In the genomic region with DNA sequence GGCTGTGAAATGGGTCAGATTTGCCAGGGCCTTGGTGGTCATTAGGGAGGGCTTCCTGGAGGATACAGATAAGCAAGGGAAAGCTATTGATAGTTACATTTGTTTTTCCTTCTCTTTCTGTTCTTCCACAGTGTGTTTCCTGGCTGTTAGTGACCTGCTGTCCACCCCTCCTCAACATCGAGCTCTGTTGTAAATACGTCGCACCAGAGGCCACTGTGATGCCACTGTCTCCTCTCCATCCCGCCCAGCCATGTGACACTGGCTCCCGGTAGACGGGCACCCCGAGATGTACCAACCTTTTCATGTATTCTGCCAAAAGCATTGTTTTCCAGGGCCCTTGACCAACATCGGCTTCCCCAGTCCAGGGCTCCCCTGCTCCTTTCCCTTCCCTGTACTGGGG, we compare ENCODE assay signal across 25 cellular contexts. TPM values are rescaled to one million over a fixed set of nuclear protein-coding genes. Genes with fewer than 3 reads are reported as not detected.
"Had no signal": no experiment of that assay in that cellular context is flagged by ENCODE, and none has a peak within 500 bp of the region (broad histone marks: within the 10 kb centered on the region; RNA-seq: fewer than 3 reads in every experiment).

No MANE protein-coding gene starts in this region.

- H3K27ac Mint-ChIP-seq: IgD-negative memory B cell had no signal

- H3K9ac ChIP-seq: KMS-11 had no signal

- H3K9me3 ChIP-seq: SJSA1 had no signal

- H3K4me3 Mint-ChIP-seq: IgD-negative memory B cell had no signal

- H3K9me3 Mint-ChIP-seq: IgD-negative memory B cell had no signal

- H3K4me3 ChIP-seq: K562, SJSA1, SK-N-MC had no signal

- ATAC-seq: K562 had no signal

- H3K27ac ChIP-seq: HL-60, KMS-11, SJSA1, SK-N-MC had no signal

- H3K27me3 ChIP-seq: SJSA1 had no signal

- DNase-seq: Kasumi-1, MM.1S, NCI-H1092 treated with DMSO at 0.1 percent for 48 hours, NCI-H1436, NCI-H187, NCI-H2029, NCI-H2081 treated with DMSO at 0.1 percent for 48 hours, NCI-H2171, NCI-H226, NCI-H446, NCI-H510A, NCI-H524 treated with DMSO at 0.1 percent for 48 hours, NCI-H69, NCI-H774, Right ventricle myocardium superior, RPMI8226, SIG-M5 had no signal

- H3K4me2 ChIP-seq: KMS-11 had no signal

- H3K4me1 ChIP-seq: SJSA1 had no signal

- H3K27me3 Mint-ChIP-seq: IgD-negative memory B cell had no signal

- FAIRE-seq: HTR-8/SVneo, K562, RCC 7860 had no signal

RNA-seq across cellular contexts. Expression of gene P4HA3, which starts 58.1 kb away (rescaled TPM):
- total RNA-seq: K562, Right ventricle myocardium superior had no signal
